ENCODE assay signal across 15 cellular contexts in the genomic region with DNA sequence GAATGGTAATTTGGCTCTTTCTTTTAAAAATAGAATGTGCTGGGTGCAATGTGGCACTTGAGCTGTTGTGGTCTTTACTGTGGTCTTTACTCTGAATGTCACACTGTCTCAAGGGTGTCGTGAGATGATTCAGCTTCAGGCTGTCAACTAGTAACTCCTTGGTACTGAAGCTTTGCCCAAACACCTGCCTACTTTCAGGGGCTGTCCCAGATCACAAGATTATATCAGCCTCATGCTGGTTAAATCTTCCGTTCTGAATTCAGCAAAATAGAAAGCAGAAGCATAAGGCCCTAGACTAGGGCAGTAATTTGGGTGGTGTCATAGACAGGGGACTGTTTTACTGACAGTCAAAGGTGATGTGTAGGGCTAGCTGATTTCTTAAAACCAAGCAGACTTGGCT.
DNase-seq lines count a peak whose midpoint lies in the region; ATAC-seq and TF ChIP-seq lines count a peak whose summit lies in the region.
"Had no signal": no experiment of that assay in that cellular context is flagged by ENCODE, and none has a peak within 500 bp of the region (broad histone marks: within the 10 kb centered on the region; RNA-seq: fewer than 3 reads in every experiment).

No MANE protein-coding gene starts in this region.

- H3K4me3 Mint-ChIP-seq in activated CD8-positive, alpha-beta T cell treated with anti-CD3 and anti-CD28 coated beads for 36 hours, result no peak overlapping the region
- no peak overlapping the region for H3K4me3 Mint-ChIP-seq in activated CD8-positive, alpha-beta T cell treated with anti-CD3 and anti-CD28 coated beads, Interleukin-2, amount 10 ng/mL, durations not matched to agents 7 days and 5 days

- H3K27me3 Mint-ChIP-seq in activated CD8-positive, alpha-beta T cell treated with anti-CD3 and anti-CD28 coated beads for 36 hours, result peaks cover 10% of the 10 kb centered on the region
- peaks cover 3% of the 10 kb centered on the region for H3K27me3 Mint-ChIP-seq in activated CD8-positive, alpha-beta T cell treated with anti-CD3 and anti-CD28 coated beads, Interleukin-2, amount 10 ng/mL, durations not matched to agents 7 days and 5 days (ENCODE audit: low read depth)

- intact Hi-C loops in activated CD8-positive, alpha-beta T cell treated with anti-CD3 and anti-CD28 coated beads for 36 hours (cut with micrococcal nuclease), result no loop called here

- TF ChIP-seq CTCF in activated CD8-positive, alpha-beta T cell treated with anti-CD3 and anti-CD28 coated beads for 36 hours (IDR thresholded peaks at IDR 0.05), result no peak

- no peak overlapping the region for H3K27ac Mint-ChIP-seq in activated CD8-positive, alpha-beta T cell treated with anti-CD3 and anti-CD28 coated beads for 36 hours
- H3K27ac Mint-ChIP-seq in activated CD8-positive, alpha-beta T cell treated with anti-CD3 and anti-CD28 coated beads, Interleukin-2, amount 10 ng/mL, durations not matched to agents 7 days and 5 days, result no peak overlapping the region

- POLR2A ChIA-PET in activated CD8-positive, alpha-beta T cell treated with anti-CD3 and anti-CD28 coated beads for 36 hours (lab: Charles Lee), result no interaction called here
- POLR2A ChIA-PET in activated CD8-positive, alpha-beta T cell treated with anti-CD3 and anti-CD28 coated beads, Interleukin-2, amount 10 ng/mL, durations not matched to agents 7 days and 5 days (lab: Charles Lee), result no interaction called here

- CTCF ChIA-PET in activated CD8-positive, alpha-beta T cell treated with anti-CD3 and anti-CD28 coated beads for 36 hours (lab: Charles Lee), result no interaction called here
- CTCF ChIA-PET in activated CD8-positive, alpha-beta T cell treated with anti-CD3 and anti-CD28 coated beads, Interleukin-2, amount 10 ng/mL, durations not matched to agents 7 days and 5 days (lab: Charles Lee), result no interaction called here

- peak; percentile 97 for ATAC-seq in activated CD8-positive, alpha-beta T cell treated with anti-CD3 and anti-CD28 coated beads for 36 hours
- ATAC-seq in activated CD8-positive, alpha-beta T cell treated with anti-CD3 and anti-CD28 coated beads, Interleukin-2, amount 10 ng/mL, durations not matched to agents 7 days and 5 days, result no peak
- ATAC-seq in GM21447 (IDR thresholded peaks at IDR 0.05; ENCODE audit: unreplicated experiment) (peak; percentile 58), HG03342 (IDR thresholded peaks at IDR 0.05; ENCODE audit: unreplicated experiment) (peak; percentile 66), HG03280 (IDR thresholded peaks at IDR 0.05; ENCODE audit: unreplicated experiment) (no peak)
- ATAC-seq: heart left ventricle, left lobe of liver had no signal

- DNase-seq in activated CD8-positive, alpha-beta T cell treated with anti-CD3 and anti-CD28 coated beads for 36 hours, result peak; percentile 45
- DNase-seq in activated CD8-positive, alpha-beta T cell treated with anti-CD3 and anti-CD28 coated beads, Interleukin-2, amount 10 ng/mL, durations not matched to agents 7 days and 5 days, result no peak
- peak; percentile 31 for DNase-seq in myocyte (ENCODE audit: low read depth)
- DNase-seq in midbrain (lab: John Stamatoyannopoulos, UW), result no peak
- no peak for DNase-seq in DMS 273 (lab: John Stamatoyannopoulos, UW; ENCODE audit: unreplicated experiment)
- DNase-seq: activated effector memory CD4-positive, alpha-beta T cell treated with anti-CD3 and anti-CD28 coated beads, Interleukin-2, amount 50 U/mL, for 16 hours; heart left ventricle; NCI-H1930; small intestine; uterus; WERI-Rb-1 had no signal

- no peaks in the 10 kb centered on the region for H3K36me3 Mint-ChIP-seq in activated CD8-positive, alpha-beta T cell treated with anti-CD3 and anti-CD28 coated beads for 36 hours (ENCODE audit: low read depth)
- no peaks in the 10 kb centered on the region for H3K36me3 Mint-ChIP-seq in activated CD8-positive, alpha-beta T cell treated with anti-CD3 and anti-CD28 coated beads, Interleukin-2, amount 10 ng/mL, durations not matched to agents 7 days and 5 days (ENCODE audit: low read depth)

- no peaks in the 10 kb centered on the region for H3K9me3 Mint-ChIP-seq in activated CD8-positive, alpha-beta T cell treated with anti-CD3 and anti-CD28 coated beads for 36 hours
- no peaks in the 10 kb centered on the region for H3K9me3 Mint-ChIP-seq in activated CD8-positive, alpha-beta T cell treated with anti-CD3 and anti-CD28 coated beads, Interleukin-2, amount 10 ng/mL, durations not matched to agents 7 days and 5 days (ENCODE audit: insufficient read depth)

- peaks cover 6% of the 10 kb centered on the region for H3K4me1 Mint-ChIP-seq in activated CD8-positive, alpha-beta T cell treated with anti-CD3 and anti-CD28 coated beads for 36 hours (ENCODE audit: low read depth)
- no peaks in the 10 kb centered on the region for H3K4me1 Mint-ChIP-seq in activated CD8-positive, alpha-beta T cell treated with anti-CD3 and anti-CD28 coated beads, Interleukin-2, amount 10 ng/mL, durations not matched to agents 7 days and 5 days (ENCODE audit: low read depth)

Comparison
In these comparisons a context has a peak if more than half of its experiments do, and no peak if none do; other contexts are left out.
1. ATAC-seq: peak in activated CD8-positive, alpha-beta T cell treated with anti-CD3 and anti-CD28 coated beads for 36 hours (single experiment), GM21447 (single experiment) and HG03342 (single experiment); none in activated CD8-positive, alpha-beta T cell treated with anti-CD3 and anti-CD28 coated beads, Interleukin-2, amount 10 ng/mL, durations not matched to agents 7 days and 5 days (single experiment) and HG03280 (single experiment).
2. DNase-seq: peak in activated CD8-positive, alpha-beta T cell treated with anti-CD3 and anti-CD28 coated beads for 36 hours (single experiment) and myocyte (single experiment); none in activated CD8-positive, alpha-beta T cell treated with anti-CD3 and anti-CD28 coated beads, Interleukin-2, amount 10 ng/mL, durations not matched to agents 7 days and 5 days (single experiment), midbrain (single experiment) and DMS 273 (single experiment).